Comparison of ENCODE assay signal across 42 cellular contexts in genomic region chr19:9086761-9087160, GRCh38. TPM values are rescaled to one million over a fixed set of nuclear protein-coding genes. Genes with fewer than 3 reads are reported as not detected.
"Had no signal": no experiment of that assay in that cellular context is flagged by ENCODE, and none has a peak within 500 bp of the region (broad histone marks: within the 10 kb centered on the region; RNA-seq: fewer than 3 reads in every experiment).

TSS of gene OR1M1 (plus strand) at chr19:9087061. CDS start at chr19:9093245, 6,184 bp downstream.

- H3K4me1 Mint-ChIP-seq: activated naive CD4-positive, alpha-beta T cell treated with anti-CD3 and anti-CD28 coated beads, Interleukin-2, amount 10 ng/mL, durations not matched to agents 7 days and 5 days; activated naive CD4-positive, alpha-beta T cell treated with anti-CD3 and anti-CD28 coated beads, Interleukin-2, amount 50 U/mL, for 24 hours; activated naive CD8-positive, alpha-beta T cell treated with anti-CD3 and anti-CD28 coated beads for 36 hours; activated naive CD8-positive, alpha-beta T cell treated with anti-CD3 and anti-CD28 coated beads, Interleukin-2, amount 10 ng/mL, durations not matched to agents 7 days and 5 days; activated naive CD8-positive, alpha-beta T cell treated with anti-CD3 and anti-CD28 coated beads, Interleukin-2, amount 50 U/mL, for 24 hours; activated T-helper 17 cell treated with anti-CD3 and anti-CD28 coated beads, Interleukin-2, amount 50 U/mL, for 72 hours; brain; central memory CD8-positive, alpha-beta T cell had no signal

- H3K4me3 ChIP-seq: adrenal gland, ascending aorta, body of pancreas, breast epithelium, cardiac muscle cell had no signal

- H3K9me3 Mint-ChIP-seq: activated naive CD4-positive, alpha-beta T cell treated with anti-CD3 and anti-CD28 coated beads for 36 hours; activated naive CD4-positive, alpha-beta T cell treated with anti-CD3 and anti-CD28 coated beads, Interleukin-2, amount 10 ng/mL, durations not matched to agents 7 days and 5 days; activated naive CD4-positive, alpha-beta T cell treated with anti-CD3 and anti-CD28 coated beads, Interleukin-2, amount 50 U/mL, for 24 hours; activated naive CD4-positive, alpha-beta T cell treated with anti-CD3 and anti-CD28 coated beads, Interleukin-2, amount 50 U/mL, for 72 hours; activated naive CD8-positive, alpha-beta T cell treated with anti-CD3 and anti-CD28 coated beads for 36 hours; activated naive CD8-positive, alpha-beta T cell treated with anti-CD3 and anti-CD28 coated beads, Interleukin-2, amount 50 U/mL, for 24 hours; activated T-cell treated with anti-CD3 and anti-CD28 coated beads, Interleukin-2, amount 50 U/mL, for 24 hours; activated T-cell treated with anti-CD3 and anti-CD28 coated beads, Interleukin-2, amount 50 U/mL, for 4 hours; activated T-cell treated with anti-CD3 and anti-CD28 coated beads, Interleukin-2, amount 50 U/mL, for 72 hours; activated T-helper 1 cell treated with anti-CD3 and anti-CD28 coated beads, Interleukin-12 subunit alpha, Interleukin-12 subunit beta, Interleukin-2, Interleukin-4 antibody, amounts not matched to agents 30 ng/mL and 10 ng/mL and 1 ng/mL, durations not matched to agents 14 hours and 24 hours and 36 hours; activated T-helper 17 cell treated with anti-CD3 and anti-CD28 coated beads, Interleukin-2, amount 50 U/mL, for 72 hours; activated T-helper 2 cell treated with anti-CD3 and anti-CD28 coated beads, Interferon-gamma antibody, Interleukin-2, Interleukin-4, amounts not matched to agents 10 μg/mL and 5 μg/mL and 100 μg/mL, durations not matched to agents 14 hours and 24 hours and 36 hours; central memory CD8-positive, alpha-beta T cell had no signal

- H3K36me3 Mint-ChIP-seq: activated naive CD4-positive, alpha-beta T cell treated with anti-CD3 and anti-CD28 coated beads, Interleukin-2, amount 10 ng/mL, durations not matched to agents 7 days and 5 days; activated naive CD4-positive, alpha-beta T cell treated with anti-CD3 and anti-CD28 coated beads, Interleukin-2, amount 50 U/mL, for 24 hours; activated naive CD4-positive, alpha-beta T cell treated with anti-CD3 and anti-CD28 coated beads, Interleukin-2, amount 50 U/mL, for 72 hours; activated naive CD8-positive, alpha-beta T cell; activated naive CD8-positive, alpha-beta T cell treated with anti-CD3 and anti-CD28 coated beads for 36 hours; activated naive CD8-positive, alpha-beta T cell treated with anti-CD3 and anti-CD28 coated beads, Interleukin-2, amount 10 ng/mL, durations not matched to agents 7 days and 5 days; brain had no signal

- H3K27me3 ChIP-seq: adrenal gland, ascending aorta, body of pancreas, brain microvascular endothelial cell, cardiac muscle cell had no signal

- H3K4me3 Mint-ChIP-seq: activated naive CD4-positive, alpha-beta T cell treated with anti-CD3 and anti-CD28 coated beads for 36 hours; activated naive CD4-positive, alpha-beta T cell treated with anti-CD3 and anti-CD28 coated beads, Interleukin-2, amount 10 ng/mL, durations not matched to agents 7 days and 5 days; activated naive CD4-positive, alpha-beta T cell treated with anti-CD3 and anti-CD28 coated beads, Interleukin-2, amount 50 U/mL, for 24 hours; activated naive CD8-positive, alpha-beta T cell; activated naive CD8-positive, alpha-beta T cell treated with anti-CD3 and anti-CD28 coated beads for 36 hours; activated naive CD8-positive, alpha-beta T cell treated with anti-CD3 and anti-CD28 coated beads, Interleukin-2, amount 10 ng/mL, durations not matched to agents 7 days and 5 days; activated naive CD8-positive, alpha-beta T cell treated with anti-CD3 and anti-CD28 coated beads, Interleukin-2, amount 50 U/mL, for 24 hours; activated T-cell treated with anti-CD3 and anti-CD28 coated beads, Interleukin-2, amount 50 U/mL, for 24 hours; activated T-cell treated with anti-CD3 and anti-CD28 coated beads, Interleukin-2, amount 50 U/mL, for 4 hours; activated T-cell treated with anti-CD3 and anti-CD28 coated beads, Interleukin-2, amount 50 U/mL, for 72 hours; activated T-helper 1 cell treated with anti-CD3 and anti-CD28 coated beads, Interleukin-12 subunit alpha, Interleukin-12 subunit beta, Interleukin-2, Interleukin-4 antibody, amounts not matched to agents 30 ng/mL and 10 ng/mL and 1 ng/mL, durations not matched to agents 14 hours and 24 hours and 36 hours; activated T-helper 17 cell treated with anti-CD3 and anti-CD28 coated beads, Interleukin-2, amount 50 U/mL, for 72 hours; brain; central memory CD8-positive, alpha-beta T cell had no signal

- DNase-seq: activated effector memory CD4-positive, alpha-beta T cell treated with anti-CD3 and anti-CD28 coated beads, Interleukin-2, amount 50 U/mL, for 16 hours; activated effector memory CD4-positive, alpha-beta T cell treated with Interleukin-2 at 50 U/mL for 16 hours; activated gamma-delta T cell; activated gamma-delta T cell treated with Interleukin-2 at 50 U/mL for 16 hours; activated naive CD4-positive, alpha-beta T cell; activated naive CD4-positive, alpha-beta T cell treated with anti-CD3 and anti-CD28 coated beads for 36 hours; activated naive CD4-positive, alpha-beta T cell treated with anti-CD3 and anti-CD28 coated beads, Interleukin-2, amount 10 ng/mL, durations not matched to agents 7 days and 5 days; activated naive CD4-positive, alpha-beta T cell treated with anti-CD3 and anti-CD28 coated beads, Interleukin-2, amount 50 U/mL, for 16 hours; activated naive CD4-positive, alpha-beta T cell treated with Interleukin-2 at 50 U/mL for 16 hours; activated naive CD8-positive, alpha-beta T cell treated with anti-CD3 and anti-CD28 coated beads for 36 hours; activated naive CD8-positive, alpha-beta T cell treated with anti-CD3 and anti-CD28 coated beads, Interleukin-2, amount 10 ng/mL, durations not matched to agents 7 days and 5 days; activated naive CD8-positive, alpha-beta T cell treated with anti-CD3 and anti-CD28 coated beads, Interleukin-2, amount 50 U/mL, for 24 hours; activated T-cell treated with anti-CD3 and anti-CD28 coated beads for 4 hours; activated T-cell treated with anti-CD3 and anti-CD28 coated beads, Interleukin-2, amount 50 U/mL, for 1 hour; activated T-cell treated with anti-CD3 and anti-CD28 coated beads, Interleukin-2, amount 50 U/mL, for 24 hours; activated T-cell treated with anti-CD3 and anti-CD28 coated beads, Interleukin-2, amount 50 U/mL, for 4 hours; activated T-cell treated with anti-CD3 and anti-CD28 coated beads, Interleukin-2, amount 50 U/mL, for 48 hours; activated T-cell treated with anti-CD3 and anti-CD28 coated beads, Interleukin-2, amount 50 U/mL, for 72 hours; adrenal gland; amniotic stem cell; amygdala; anterior cingulate cortex; aorta; body of pancreas; brain microvascular endothelial cell; caudate nucleus; central memory CD4-positive, alpha-beta T cell; cerebellar nuclear complex had no signal

- H3K27ac Mint-ChIP-seq: activated naive CD4-positive, alpha-beta T cell treated with anti-CD3 and anti-CD28 coated beads for 36 hours; activated naive CD4-positive, alpha-beta T cell treated with anti-CD3 and anti-CD28 coated beads, Interleukin-2, amount 10 ng/mL, durations not matched to agents 7 days and 5 days; activated naive CD4-positive, alpha-beta T cell treated with anti-CD3 and anti-CD28 coated beads, Interleukin-2, amount 50 U/mL, for 24 hours; activated naive CD4-positive, alpha-beta T cell treated with anti-CD3 and anti-CD28 coated beads, Interleukin-2, amount 50 U/mL, for 72 hours; activated naive CD8-positive, alpha-beta T cell; activated naive CD8-positive, alpha-beta T cell treated with anti-CD3 and anti-CD28 coated beads for 36 hours; activated naive CD8-positive, alpha-beta T cell treated with anti-CD3 and anti-CD28 coated beads, Interleukin-2, amount 10 ng/mL, durations not matched to agents 7 days and 5 days; activated naive CD8-positive, alpha-beta T cell treated with anti-CD3 and anti-CD28 coated beads, Interleukin-2, amount 50 U/mL, for 24 hours; activated T-cell treated with anti-CD3 and anti-CD28 coated beads, Interleukin-2, amount 50 U/mL, for 24 hours; activated T-cell treated with anti-CD3 and anti-CD28 coated beads, Interleukin-2, amount 50 U/mL, for 72 hours; activated T-helper 1 cell treated with anti-CD3 and anti-CD28 coated beads, Interleukin-12 subunit alpha, Interleukin-12 subunit beta, Interleukin-2, Interleukin-4 antibody, amounts not matched to agents 30 ng/mL and 10 ng/mL and 1 ng/mL, durations not matched to agents 14 hours and 24 hours and 36 hours; activated T-helper 17 cell treated with anti-CD3 and anti-CD28 coated beads, Interleukin-2, amount 50 U/mL, for 72 hours; activated T-helper 2 cell treated with anti-CD3 and anti-CD28 coated beads, Interferon-gamma antibody, Interleukin-2, Interleukin-4, amounts not matched to agents 10 μg/mL and 5 μg/mL and 100 μg/mL, durations not matched to agents 14 hours and 24 hours and 36 hours; brain had no signal

- H3K36me3 ChIP-seq: adrenal gland, ascending aorta, brain microvascular endothelial cell, breast epithelium, cardiac muscle cell had no signal

- H3K27ac ChIP-seq: adrenal gland, ascending aorta, body of pancreas, brain microvascular endothelial cell, breast epithelium, cardiac muscle cell had no signal

- H3K4me1 ChIP-seq: adrenal gland, ascending aorta, body of pancreas, breast epithelium had no signal

- H3K9me3 ChIP-seq: adrenal gland, ascending aorta, body of pancreas, breast epithelium had no signal

RNA-seq across cellular contexts. Expression of gene OR1M1, which starts in this region (rescaled TPM):
- total RNA-seq: activated naive CD4-positive, alpha-beta T cell treated with anti-CD3 and anti-CD28 coated beads for 36 hours; activated naive CD4-positive, alpha-beta T cell treated with anti-CD3 and anti-CD28 coated beads, Interleukin-2, amount 50 U/mL, for 72 hours; activated naive CD8-positive, alpha-beta T cell treated with anti-CD3 and anti-CD28 coated beads for 36 hours; activated naive CD8-positive, alpha-beta T cell treated with anti-CD3 and anti-CD28 coated beads, Interleukin-2, amount 10 ng/mL, durations not matched to agents 7 days and 5 days; activated T-cell treated with anti-CD3 and anti-CD28 coated beads, Interleukin-2, amount 50 U/mL, for 4 hours; activated T-cell treated with anti-CD3 and anti-CD28 coated beads, Interleukin-2, amount 50 U/mL, for 72 hours; activated T-helper 1 cell treated with anti-CD3 and anti-CD28 coated beads, Interleukin-12 subunit alpha, Interleukin-12 subunit beta, Interleukin-2, Interleukin-4 antibody, amounts not matched to agents 30 ng/mL and 10 ng/mL and 1 ng/mL, durations not matched to agents 14 hours and 24 hours and 36 hours; activated T-helper 17 cell treated with anti-CD3 and anti-CD28 coated beads, Interleukin-2, amount 50 U/mL, for 72 hours; activated T-helper 2 cell treated with anti-CD3 and anti-CD28 coated beads, Interferon-gamma antibody, Interleukin-2, Interleukin-4, amounts not matched to agents 10 μg/mL and 5 μg/mL and 100 μg/mL, durations not matched to agents 14 hours and 24 hours and 36 hours; adrenal gland; aorta; ascending aorta; astrocyte; body of pancreas; breast epithelium; bronchial epithelial cell; cardiac muscle cell; cardiac septum had no signal
